In genomic region chr22:31561238-31561887, GRCh38 we compare ENCODE assay signal across 8 cellular contexts.
DNase-seq lines count a peak whose midpoint lies in the region; ATAC-seq and TF ChIP-seq lines count a peak whose summit lies in the region.

No MANE protein-coding gene starts in this region.

- no peak overlapping the region for H3K27ac ChIP-seq in RWPE2 (ENCODE audit: poor library complexity, severe bottlenecking)

- ATAC-seq in RWPE2 (ENCODE audit: low read depth) (peak; percentile 97), HG02840 (IDR thresholded peaks at IDR 0.05; ENCODE audit: low FRiP score, unreplicated experiment) (no peak), HG02763 (IDR thresholded peaks at IDR 0.05; ENCODE audit: unreplicated experiment) (no peak)
- ATAC-seq in activated naive CD4-positive, alpha-beta T cell treated with anti-CD3 and anti-CD28 coated beads, Interleukin-2, amount 50 U/mL, for 72 hours = peak; percentile 85 to 86

- DNase-seq in DMS153 treated with DMSO at 0.1 percent for 48 hours (lab: John Stamatoyannopoulos, UW; ENCODE audit: unreplicated experiment) (peak; percentile 83), LoVo (ENCODE audit: low spot score) (peak; percentile 46), RWPE2 (ENCODE audit: low spot score) (peak; percentile 73), head of caudate nucleus (peak; percentile 56 to 91 (median 76)), pons (ENCODE audit: low spot score) (peak; percentile 82)
- peak in 1 of 2 donors; percentile 58 for DNase-seq in activated naive CD4-positive, alpha-beta T cell treated with anti-CD3 and anti-CD28 coated beads, Interleukin-2, amount 50 U/mL, for 72 hours (ENCODE audit: low spot score in 2 of 2)

- peak; percentile 85 for TF ChIP-seq CTCF in RWPE2 (IDR thresholded peaks at IDR 0.05; ENCODE audit: poor library complexity, severe bottlenecking)

- H3K27me3 ChIP-seq in RWPE2 (ENCODE audit: insufficient read depth, poor library complexity, severe bottlenecking) = no peaks in the 10 kb centered on the region

- no peaks in the 10 kb centered on the region for H3K9me3 Mint-ChIP-seq in activated naive CD4-positive, alpha-beta T cell treated with anti-CD3 and anti-CD28 coated beads, Interleukin-2, amount 50 U/mL, for 72 hours

- H3K36me3 Mint-ChIP-seq in activated naive CD4-positive, alpha-beta T cell treated with anti-CD3 and anti-CD28 coated beads, Interleukin-2, amount 50 U/mL, for 72 hours = peaks cover 4 to 28% of the 10 kb centered on the region in 2 donors

- intact Hi-C loops in head of caudate nucleus (cut with DNase I) = no loop called here

- no peak overlapping the region for H3K4me3 ChIP-seq in RWPE2 (ENCODE audit: severe bottlenecking)

- peak overlapping the region; percentile 66 to 82 for H3K27ac Mint-ChIP-seq in activated naive CD4-positive, alpha-beta T cell treated with anti-CD3 and anti-CD28 coated beads, Interleukin-2, amount 50 U/mL, for 72 hours

- no peaks in the 10 kb centered on the region for H3K4me1 ChIP-seq in RWPE2 (ENCODE audit: insufficient read depth, poor library complexity, severe bottlenecking)

- no peaks in the 10 kb centered on the region for H3K9me3 ChIP-seq in RWPE2 (ENCODE audit: severe bottlenecking)

- H3K36me3 ChIP-seq in RWPE2 (ENCODE audit: low read depth) = peaks cover 11% of the 10 kb centered on the region

Comparison
In these comparisons a context has a peak if more than half of its experiments do, and no peak if none do; other contexts are left out.
1. ATAC-seq: peak in RWPE2 (single experiment) and activated naive CD4-positive, alpha-beta T cell treated with anti-CD3 and anti-CD28 coated beads, Interleukin-2, amount 50 U/mL, for 72 hours (2 of 2); none in HG02840 (single experiment) and HG02763 (single experiment).